In genomic region chr12:65740506-65740872, GRCh38 we compare ENCODE assay signal across 9 cellular contexts.
DNase-seq lines count a peak whose midpoint lies in the region; ATAC-seq, FAIRE-seq and TF ChIP-seq lines count a peak whose summit lies in the region.
"Had no signal": no experiment of that assay in that cellular context is flagged by ENCODE, and none has a peak within 500 bp of the region (broad histone marks: within the 10 kb centered on the region; RNA-seq: fewer than 3 reads in every experiment).

No MANE protein-coding gene starts in this region.

- H3K9me3 Mint-ChIP-seq in CD14-positive monocyte (peaks cover 0 to 11% (median 5%) of the 10 kb centered on the region in 7 donors), astrocyte (ENCODE audit: unreplicated experiment) (no peaks in the 10 kb centered on the region), mesothelial cell of epicardium (peaks cover 3% of the 10 kb centered on the region)

- H2AFZ ChIP-seq in astrocyte (ENCODE audit: low read depth, low read length): peak overlapping the region; percentile 87

- no peak for FAIRE-seq in astrocyte (lab: Jason Lieb, UNC)

- peaks cover 0 to 6% of the 10 kb centered on the region in 2 donors for H3K36me3 Mint-ChIP-seq in CD14-positive monocyte
- peaks cover 2% of the 10 kb centered on the region for H3K36me3 Mint-ChIP-seq in astrocyte (ENCODE audit: low read depth, unreplicated experiment)
- H3K36me3 Mint-ChIP-seq in mesothelial cell of epicardium: no peaks in the 10 kb centered on the region

- DNase-seq in CD14-positive monocyte (ENCODE audit: low spot score) (no peak), astrocyte (ENCODE audit: low read depth) (peak; percentile 23), mesothelial cell of epicardium (ENCODE audit: low spot score in 2 of 2, unreplicated experiment in 2 of 2) (no peak), HuH-7.5 (ENCODE audit: low spot score) (no peak), NCI-H526 treated with DMSO at 0.1 percent for 48 hours (lab: John Stamatoyannopoulos, UW) (no peak)
- DNase-seq in effector CD4-positive, alpha-beta T cell: no peak
- DNase-seq: gastrocnemius medialis had no signal

- no peaks in the 10 kb centered on the region for H4K20me1 ChIP-seq in astrocyte (ENCODE audit: insufficient read depth, low read length)

- peaks cover 14% of the 10 kb centered on the region for H3K79me2 ChIP-seq in astrocyte (ENCODE audit: insufficient read depth, low read length)

- H3K9ac ChIP-seq in astrocyte (ENCODE audit: low read length): peak overlapping the region; percentile 87

- no peaks in the 10 kb centered on the region for H3K9me3 ChIP-seq in astrocyte (ENCODE audit: insufficient read depth, low read depth, low read length)
- H3K9me3 ChIP-seq: gastrocnemius medialis had no signal

- peak overlapping the region; percentile 94 for H3K4me2 ChIP-seq in astrocyte (ENCODE audit: low read length)

- H3K36me3 ChIP-seq in astrocyte (ENCODE audit: insufficient read depth, low read length): no peaks in the 10 kb centered on the region
- H3K36me3 ChIP-seq: gastrocnemius medialis had no signal

- H3K27ac Mint-ChIP-seq in CD14-positive monocyte (peak overlapping the region in 1 of 7 donors; percentile 79), astrocyte (ENCODE audit: unreplicated experiment) (peak overlapping the region; percentile 85), mesothelial cell of epicardium (peak overlapping the region; percentile 96)

- ATAC-seq in HG02885 (IDR thresholded peaks at IDR 0.05; ENCODE audit: poor library complexity, unreplicated experiment) (peak; percentile 9), HG03108 (IDR thresholded peaks at IDR 0.05; ENCODE audit: unreplicated experiment) (no peak)
- ATAC-seq: gastrocnemius medialis had no signal

- TF ChIP-seq CTCF in CD14-positive monocyte (IDR thresholded peaks at IDR 0.05) (no peak), astrocyte (IDR thresholded peaks at IDR 0.05; ENCODE audit: insufficient read depth, low read depth, low read length) (no peak), mesothelial cell of epicardium (IDR thresholded peaks at IDR 0.05; ENCODE audit: unreplicated experiment) (no peak)

- H3K4me1 ChIP-seq in astrocyte (ENCODE audit: insufficient read depth, low read length): peaks cover 20% of the 10 kb centered on the region

- H3K27me3 ChIP-seq in astrocyte (ENCODE audit: insufficient read depth, low read length): no peaks in the 10 kb centered on the region

- peak overlapping the region; percentile 90 for H3K27ac ChIP-seq in astrocyte (ENCODE audit: low read depth, low read length)
- H3K27ac ChIP-seq: gastrocnemius medialis had no signal

- H3K4me3 Mint-ChIP-seq in CD14-positive monocyte (peak overlapping the region; percentile 77 to 79), astrocyte (ENCODE audit: unreplicated experiment) (peak overlapping the region; percentile 80), mesothelial cell of epicardium (peak overlapping the region; percentile 73)

- H3K27me3 Mint-ChIP-seq in CD14-positive monocyte (ENCODE audit: low read depth in 3 of 3) (peaks cover 36 to 55% (median 49%) of the 10 kb centered on the region in 3 donors), astrocyte (ENCODE audit: low read depth, unreplicated experiment) (no peaks in the 10 kb centered on the region), mesothelial cell of epicardium (ENCODE audit: low read depth) (no peaks in the 10 kb centered on the region)

- H3K4me1 Mint-ChIP-seq in CD14-positive monocyte (peaks cover 13% of the 10 kb centered on the region), astrocyte (ENCODE audit: low read depth, unreplicated experiment) (peaks cover 16% of the 10 kb centered on the region), mesothelial cell of epicardium (peaks cover 21% of the 10 kb centered on the region)

- intact Hi-C loops in CD14-positive monocyte (cut with micrococcal nuclease): no loop called here

- peak overlapping the region; percentile 64 for H3K4me3 ChIP-seq in astrocyte (ENCODE audit: insufficient read depth, low read depth, low read length)
